9 cellular contexts compared by ENCODE assay signal in genomic region chr9:111525056-111525977, GRCh38. TPM values are rescaled to one million over a fixed set of nuclear protein-coding genes. Genes with fewer than 3 reads are reported as not detected.
DNase-seq lines count a peak whose midpoint lies in the region; ATAC-seq and TF ChIP-seq lines count a peak whose summit lies in the region.
"Had no signal": no experiment of that assay in that cellular context is flagged by ENCODE, and none has a peak within 500 bp of the region (broad histone marks: within the 10 kb centered on the region; RNA-seq: fewer than 3 reads in every experiment).

Gene ZNF483, plus strand, starts transcription at chr9:111525179. Its CDS starts 2,217 bp downstream, at chr9:111527396.

- POLR2A ChIA-PET in PC-9 (lab: Charles Lee; ENCODE audit: unreplicated experiment): interaction anchor here (0.6 kb wide), 1 partner anchor 902 kb away, joined by 3 read pairs; no protein-coding TSS in a partner anchor

- H4K20me1 ChIP-seq in PC-9 (ENCODE audit: insufficient read depth): no peaks in the 10 kb centered on the region

- peak within 1 kb of the TSS; percentile 80 for H2AFZ ChIP-seq in PC-9

- CTCF ChIA-PET in PC-9 (lab: Charles Lee): interaction anchor here (0.6 to 0.7 kb wide), 2 partner anchors 51 to 588 kb away, joined by 3 to 7 read pairs; no protein-coding TSS in a partner anchor

- peaks cover 7% of the 10 kb centered on the region; the same call in 1 of the 2 replicates for H3K9me3 ChIP-seq in PC-9 (ENCODE audit: insufficient read depth, low read depth)

- intact Hi-C loops in PC-9 (cut with micrococcal nuclease; ENCODE audit: unreplicated experiment): no loop called here

- H3K36me3 ChIP-seq in PC-9 (ENCODE audit: low read depth): no peaks in the 10 kb centered on the region; the same call in 1 of the 2 replicates

- BruUV-seq in PC-9 (replicated peaks; lab: Mats Ljungman, UMichigan): TSS peak; percentile 36

- no peak for TF ChIP-seq CTCF in PC-9 (conservative IDR thresholded peaks at IDR 0.05)
- TF ChIP-seq CTCF in fibroblast of mammary gland (conservative IDR thresholded peaks at IDR 0.05; ENCODE audit: control insufficient read depth, insufficient read depth, low read depth, low read length): no peak

- no peaks in the 10 kb centered on the region for H3K4me1 ChIP-seq in PC-9 (replicated peaks; ENCODE audit: insufficient read depth)

- DNase-seq in DMS 273 treated with DMSO at 0.1 percent for 48 hours (lab: John Stamatoyannopoulos, UW) (peak; percentile 65), PC-9 (peak; percentile 68 to 84), fibroblast of mammary gland (ENCODE audit: low read depth) (peak; percentile 74), myocyte (ENCODE audit: low read depth) (peak; percentile 74)
- DNase-seq in activated effector memory CD4-positive, alpha-beta T cell treated with Interleukin-2 at 50 U/mL for 16 hours: peak; percentile 54
- DNase-seq in stimulated activated CD8-positive, alpha-beta memory T cell treated with anti-CD3 and anti-CD28 coated beads, Interleukin-4, amount 100 ng/mL, for 24 hours (ENCODE audit: low read depth): peak; percentile 56

- H3K4me2 ChIP-seq in PC-9: peak within 1 kb of the TSS; percentile 78
- H3K4me2 ChIP-seq: KMS-11 had no signal

- H3K4me3 ChIP-seq in PC-9 (peak within 1 kb of the TSS; percentile 57), fibroblast of mammary gland (ENCODE audit: control insufficient read depth, low read depth, low read length) (peak within 1 kb of the TSS; percentile 77)

- no peaks in the 10 kb centered on the region for H3K79me2 ChIP-seq in PC-9 (ENCODE audit: low read depth)

- H3K27ac ChIP-seq in PC-9: no peak within 1 kb of the TSS
- H3K27ac ChIP-seq: KMS-11 had no signal

- peaks cover 9% of the 10 kb centered on the region; the same call in 1 of the 2 replicates for H3K27me3 ChIP-seq in PC-9 (ENCODE audit: insufficient read depth, low read depth)

- ATAC-seq in HG03342 (IDR thresholded peaks at IDR 0.05; ENCODE audit: unreplicated experiment) (peak; percentile 68), HG03469 (IDR thresholded peaks at IDR 0.05; ENCODE audit: unreplicated experiment) (no peak)

- no peaks in the 10 kb centered on the region for H3K9me2 ChIP-seq in PC-9 (ENCODE audit: insufficient read depth)

- no peaks in the 10 kb centered on the region for H3F3A ChIP-seq in PC-9 (ENCODE audit: insufficient read depth, low read depth)

RNA-seq across cellular contexts. Expression of gene ZNF483, which starts in this region (rescaled TPM):
- total RNA-seq in PC-9 (2021): 7.0 and 7.3 TPM in 2 replicates
- 1.2 TPM in 2 replicates for total RNA-seq in myocyte
- polyA plus RNA-seq in myocyte (2012): 0.61 TPM
